19 cellular contexts compared by ENCODE assay signal in genomic region chr9:128116104-128117083, GRCh38. TPM values are rescaled to one million over a fixed set of nuclear protein-coding genes. Genes with fewer than 3 reads are reported as not detected.
DNase-seq lines count a peak whose midpoint lies in the region; ATAC-seq and TF ChIP-seq lines count a peak whose summit lies in the region.
"Had no signal": no experiment of that assay in that cellular context is flagged by ENCODE, and none has a peak within 500 bp of the region (broad histone marks: within the 10 kb centered on the region; RNA-seq: fewer than 3 reads in every experiment).

No MANE protein-coding gene starts in this region.

- H3K4me3 ChIP-seq in neural progenitor cell (no peak overlapping the region), thyroid gland (replicated peaks in 1 of 3) (no peak overlapping the region)
- H3K4me3 ChIP-seq: esophagus squamous epithelium, GM23338, tibial nerve had no signal

- H3K27ac Mint-ChIP-seq in dendritic cell treated with granulocyte-macrophage colony-stimulating factor and Interleukin-4, amounts not matched to agents 40 ng/mL and 50 ng/mL, for 4 days = peak overlapping the region; percentile 74
- peak overlapping the region; percentile 81 for H3K27ac Mint-ChIP-seq in neural progenitor cell
- no peak overlapping the region for H3K27ac Mint-ChIP-seq in activated naive CD4-positive, alpha-beta T cell treated with anti-CD3 and anti-CD28 coated beads, Interleukin-2, amount 10 ng/mL, durations not matched to agents 7 days and 5 days
- H3K27ac Mint-ChIP-seq: GM23338 had no signal

- CTCF ChIA-PET in activated naive CD4-positive, alpha-beta T cell treated with anti-CD3 and anti-CD28 coated beads, Interleukin-2, amount 10 ng/mL, durations not matched to agents 7 days and 5 days (lab: Charles Lee) = interaction anchor here (0.8 to 2.2 kb wide), 16 partner anchors 9 to 208 kb away, joined by 3 to 22 read pairs (median 4); no protein-coding TSS in a partner anchor

- no peak overlapping the region for H3K4me2 ChIP-seq in neural progenitor cell
- H3K4me2 ChIP-seq: GM23338 had no signal

- no peaks in the 10 kb centered on the region for H4K20me1 ChIP-seq in neural progenitor cell (ENCODE audit: low read depth)

- H3K27ac ChIP-seq in neural progenitor cell (no peak overlapping the region), thyroid gland (no peak overlapping the region)
- H3K27ac ChIP-seq: esophagus squamous epithelium had no signal

- peaks cover 40% of the 10 kb centered on the region for H3K4me1 Mint-ChIP-seq in dendritic cell treated with granulocyte-macrophage colony-stimulating factor and Interleukin-4, amounts not matched to agents 40 ng/mL and 50 ng/mL, for 4 days (ENCODE audit: low read depth)
- H3K4me1 Mint-ChIP-seq in neural progenitor cell = peaks cover 13% of the 10 kb centered on the region
- peaks cover 8% of the 10 kb centered on the region for H3K4me1 Mint-ChIP-seq in activated naive CD4-positive, alpha-beta T cell treated with anti-CD3 and anti-CD28 coated beads, Interleukin-2, amount 10 ng/mL, durations not matched to agents 7 days and 5 days

- TF ChIP-seq CTCF in neural progenitor cell (IDR thresholded peaks at IDR 0.05) = no peak
- TF ChIP-seq CTCF in thyroid gland (IDR thresholded peaks at IDR 0.05) = no peak

- no peaks in the 10 kb centered on the region for H3K9me3 Mint-ChIP-seq in dendritic cell treated with granulocyte-macrophage colony-stimulating factor and Interleukin-4, amounts not matched to agents 40 ng/mL and 50 ng/mL, for 4 days
- no peaks in the 10 kb centered on the region for H3K9me3 Mint-ChIP-seq in neural progenitor cell
- H3K9me3 Mint-ChIP-seq in activated naive CD4-positive, alpha-beta T cell treated with anti-CD3 and anti-CD28 coated beads, Interleukin-2, amount 10 ng/mL, durations not matched to agents 7 days and 5 days = no peaks in the 10 kb centered on the region
- H3K9me3 Mint-ChIP-seq: GM23338 had no signal

- WGBS in thyroid gland, 2 donors = 87 to 90% methylated on average over 16 of the region's 16 CpGs

- no peak overlapping the region for H3K9ac ChIP-seq in neural progenitor cell

- H3F3A ChIP-seq in neural progenitor cell (ENCODE audit: low read depth) = peaks cover 7% of the 10 kb centered on the region

- H3K36me3 ChIP-seq in neural progenitor cell = no peaks in the 10 kb centered on the region
- H3K36me3 ChIP-seq in thyroid gland = peaks cover 0 to 12% of the 10 kb centered on the region in 2 donors

- H3K9me3 ChIP-seq in neural progenitor cell (ENCODE audit: low read depth) = no peaks in the 10 kb centered on the region
- H3K9me3 ChIP-seq in thyroid gland = no peaks in the 10 kb centered on the region
- H3K9me3 ChIP-seq: esophagus squamous epithelium, tibial nerve had no signal

- H3K27me3 ChIP-seq in neural progenitor cell (no peaks in the 10 kb centered on the region), thyroid gland (no peaks in the 10 kb centered on the region)
- H3K27me3 ChIP-seq: esophagus squamous epithelium, tibial nerve had no signal

- intact Hi-C loops in left ventricle myocardium superior (cut with micrococcal nuclease) (no loop called here), left cardiac atrium (cut with DNase I) (loop anchor here (2.0 to 10.0 kb wide), 3 partner anchors 34 to 174 kb away; no protein-coding TSS in a partner anchor), thyroid gland (cut with DNase I) (loop anchor here (5.0 kb wide), 2 partner anchors 79 to 169 kb away; no protein-coding TSS in a partner anchor)
- intact Hi-C loops in dendritic cell treated with granulocyte-macrophage colony-stimulating factor and Interleukin-4, amounts not matched to agents 40 ng/mL and 50 ng/mL, for 4 days (cut with micrococcal nuclease) = loop anchor here (2.0 kb wide), 1 partner anchor 174 kb away; no protein-coding TSS in a partner anchor

- H3K4me3 Mint-ChIP-seq in dendritic cell treated with granulocyte-macrophage colony-stimulating factor and Interleukin-4, amounts not matched to agents 40 ng/mL and 50 ng/mL, for 4 days = no peak overlapping the region
- no peak overlapping the region for H3K4me3 Mint-ChIP-seq in neural progenitor cell
- H3K4me3 Mint-ChIP-seq in activated naive CD4-positive, alpha-beta T cell treated with anti-CD3 and anti-CD28 coated beads, Interleukin-2, amount 10 ng/mL, durations not matched to agents 7 days and 5 days = no peak overlapping the region
- H3K4me3 Mint-ChIP-seq: GM23338 had no signal

- peaks cover 52% of the 10 kb centered on the region for H3K36me3 Mint-ChIP-seq in dendritic cell treated with granulocyte-macrophage colony-stimulating factor and Interleukin-4, amounts not matched to agents 40 ng/mL and 50 ng/mL, for 4 days (ENCODE audit: low read depth)
- H3K36me3 Mint-ChIP-seq in neural progenitor cell = peaks cover 9% of the 10 kb centered on the region
- peaks cover 7% of the 10 kb centered on the region for H3K36me3 Mint-ChIP-seq in activated naive CD4-positive, alpha-beta T cell treated with anti-CD3 and anti-CD28 coated beads, Interleukin-2, amount 10 ng/mL, durations not matched to agents 7 days and 5 days

- H3K27me3 Mint-ChIP-seq in dendritic cell treated with granulocyte-macrophage colony-stimulating factor and Interleukin-4, amounts not matched to agents 40 ng/mL and 50 ng/mL, for 4 days = peaks cover 6% of the 10 kb centered on the region
- peaks cover 3% of the 10 kb centered on the region for H3K27me3 Mint-ChIP-seq in neural progenitor cell (ENCODE audit: insufficient read depth, low read depth)
- H3K27me3 Mint-ChIP-seq in activated naive CD4-positive, alpha-beta T cell treated with anti-CD3 and anti-CD28 coated beads, Interleukin-2, amount 10 ng/mL, durations not matched to agents 7 days and 5 days = no peaks in the 10 kb centered on the region

- no peak for TF ChIP-seq POLR2A in thyroid gland (IDR thresholded peaks at IDR 0.05)

- ATAC-seq in left ventricle myocardium superior (no peak), left cardiac atrium (no peak)
- ATAC-seq: PC-3 had no signal

- peaks cover 4% of the 10 kb centered on the region for H3K4me1 ChIP-seq in neural progenitor cell
- H3K4me1 ChIP-seq in thyroid gland = peaks cover 0 to 5% of the 10 kb centered on the region in 2 donors

- H3K79me2 ChIP-seq in neural progenitor cell (ENCODE audit: low read depth) = no peaks in the 10 kb centered on the region

- DNase-seq in left ventricle myocardium superior = peak; percentile 26
- DNase-seq in left cardiac atrium = no peak
- no peak for DNase-seq in neural progenitor cell (ENCODE audit: low spot score)
- DNase-seq in thyroid gland = no peak
- no peak for DNase-seq in ecto neural progenitor cell (ENCODE audit: low spot score)
- no peak for DNase-seq in HPDE6-E6E7 (ENCODE audit: extremely low spot score)
- DNase-seq in activated naive CD4-positive, alpha-beta T cell treated with anti-CD3 and anti-CD28 coated beads, Interleukin-2, amount 10 ng/mL, durations not matched to agents 7 days and 5 days = no peak
- DNase-seq: dermis blood vessel endothelial cell, esophagus squamous epithelium, NCI-H187 treated with DMSO at 0.1 percent for 48 hours, NCI-H526, PC-3 had no signal

- no peak overlapping the region for H2AFZ ChIP-seq in neural progenitor cell (replicated peaks)
- H2AFZ ChIP-seq: GM23338 had no signal

RNA-seq across cellular contexts. Expression of gene PTGES2, which starts 11.1 kb away (rescaled TPM):
- 157 TPM for total RNA-seq in left ventricle myocardium superior
- total RNA-seq in left cardiac atrium = 100 to 1,000 TPM; 111 to 155 TPM
- total RNA-seq in neural progenitor cell (ENCODE audit: low replicate concordance) = 25.7 and 61.2 TPM in 2 replicates
- 100 to 1,000 TPM in 1 of 4 donors, 10 to 100 TPM in 3; 80.0 to 112 (median 88.4) TPM for total RNA-seq in thyroid gland

RNA-seq across cellular contexts. Expression of gene LCN2, which starts 32.9 kb away (rescaled TPM):
- total RNA-seq in left ventricle myocardium superior (0.32 TPM), left cardiac atrium (under 1 TPM in 1 of 2 donors, not detected in 1; 0.38 TPM), neural progenitor cell (ENCODE audit: low replicate concordance) (not detected in 2 replicates), thyroid gland (10 to 100 TPM in 1 of 4 donors, 1 to 10 TPM in 2, under 1 TPM in 1; 0.45 to 10.6 (median 2.5) TPM)
- total RNA-seq: activated CD8-positive, alpha-beta memory T cell treated with anti-CD3 and anti-CD28 coated beads for 36 hours; dermis blood vessel endothelial cell; GM23338; HT1080; M059J; pulmonary artery endothelial cell; tibial nerve had no signal

RNA-seq across cellular contexts. Expression of gene BBLN, which starts 43.7 kb away (rescaled TPM):
- total RNA-seq in left ventricle myocardium superior = 41.7 TPM
- total RNA-seq in left cardiac atrium = 10 to 100 TPM; 45.3 to 46.2 TPM
- 69.4 and 228 TPM in 2 replicates for total RNA-seq in neural progenitor cell (ENCODE audit: low replicate concordance)
- total RNA-seq in thyroid gland = 100 to 1,000 TPM in 3 of 4 donors, 10 to 100 TPM in 1; 98.1 to 204 (median 172) TPM

RNA-seq across cellular contexts. Expression of gene SLC25A25, which starts 48.4 kb away (rescaled TPM):
- total RNA-seq in left ventricle myocardium superior (4.8 TPM), left cardiac atrium (10 to 100 TPM; 13.7 to 29.8 TPM), neural progenitor cell (ENCODE audit: low replicate concordance) (8.5 and 15.7 TPM in 2 replicates), thyroid gland (10 to 100 TPM; 21.9 to 42.0 (median 30.8) TPM)

RNA-seq across cellular contexts. Expression of gene NAIF1, which starts 49.3 kb away (rescaled TPM):
- total RNA-seq in left ventricle myocardium superior (4.7 TPM), left cardiac atrium (1 to 10 TPM; 5.8 to 6.1 TPM), neural progenitor cell (ENCODE audit: low replicate concordance) (8.4 and 9.5 TPM in 2 replicates), thyroid gland (10 to 100 TPM in 2 of 4 donors, 1 to 10 TPM in 2; 5.3 to 17.2 (median 9.4) TPM)
